12 cellular contexts compared by ENCODE assay signal in genomic region chr12:131112016-131112415, GRCh38.
DNase-seq lines count a peak whose midpoint lies in the region; ATAC-seq and TF ChIP-seq lines count a peak whose summit lies in the region.
"Had no signal": no experiment of that assay in that cellular context is flagged by ENCODE, and none has a peak within 500 bp of the region (broad histone marks: within the 10 kb centered on the region; RNA-seq: fewer than 3 reads in every experiment).

No MANE protein-coding gene starts in this region.

- CTCF ChIA-PET in WTC11 (lab: Charles Lee), result interaction anchor here (1.2 to 9.1 kb wide), 4 partner anchors 7 to 196 kb away, joined by 6 to 98 read pairs (median 14); no protein-coding TSS in a partner anchor

- peak overlapping the region; percentile 52 for H3K27ac Mint-ChIP-seq in activated T-helper 2 cell treated with anti-CD3 and anti-CD28 coated beads, Interferon-gamma antibody, Interleukin-2, Interleukin-4, amounts not matched to agents 10 μg/mL and 5 μg/mL and 100 μg/mL, durations not matched to agents 14 hours and 24 hours and 36 hours
- no peak overlapping the region for H3K27ac Mint-ChIP-seq in stimulated activated memory B cell treated with anti-CD40 and anti-IgM and Interleukin-4, amounts not matched to agents 10 μg/mL and 1 μg/mL and 100 μg/mL, for 72 hours
- H3K27ac Mint-ChIP-seq in nephron progenitor cell (no peak overlapping the region), WTC11 (no peak overlapping the region)

- H3K4me3 Mint-ChIP-seq in activated T-helper 2 cell treated with anti-CD3 and anti-CD28 coated beads, Interferon-gamma antibody, Interleukin-2, Interleukin-4, amounts not matched to agents 10 μg/mL and 5 μg/mL and 100 μg/mL, durations not matched to agents 14 hours and 24 hours and 36 hours (ENCODE audit: low read depth), result no peak overlapping the region
- no peak overlapping the region for H3K4me3 Mint-ChIP-seq in stimulated activated memory B cell treated with anti-CD40 and anti-IgM and Interleukin-4, amounts not matched to agents 10 μg/mL and 1 μg/mL and 100 μg/mL, for 72 hours
- H3K4me3 Mint-ChIP-seq in nephron progenitor cell (no peak overlapping the region), WTC11 (no peak overlapping the region)

- peaks cover 11% of the 10 kb centered on the region for H3K9me3 Mint-ChIP-seq in activated T-helper 2 cell treated with anti-CD3 and anti-CD28 coated beads, Interferon-gamma antibody, Interleukin-2, Interleukin-4, amounts not matched to agents 10 μg/mL and 5 μg/mL and 100 μg/mL, durations not matched to agents 14 hours and 24 hours and 36 hours
- H3K9me3 Mint-ChIP-seq in stimulated activated memory B cell treated with anti-CD40 and anti-IgM and Interleukin-4, amounts not matched to agents 10 μg/mL and 1 μg/mL and 100 μg/mL, for 72 hours, result peaks cover 6% of the 10 kb centered on the region
- peaks cover 9% of the 10 kb centered on the region for H3K9me3 Mint-ChIP-seq in nephron progenitor cell
- no peaks in the 10 kb centered on the region for H3K9me3 Mint-ChIP-seq in WTC11

- ATAC-seq in GM18870 (IDR thresholded peaks at IDR 0.05; ENCODE audit: unreplicated experiment), result peak; percentile 80
- peak; percentile 56 for ATAC-seq in HG03060 (IDR thresholded peaks at IDR 0.05; ENCODE audit: low read depth, unreplicated experiment)
- peak; percentile 54 for ATAC-seq in stimulated activated memory B cell treated with anti-CD40 and anti-IgM and Interleukin-4, amounts not matched to agents 10 μg/mL and 1 μg/mL and 100 μg/mL, for 72 hours
- no peak for ATAC-seq in WTC11
- ATAC-seq: HepG2 had no signal

- H3K4me1 Mint-ChIP-seq in activated T-helper 2 cell treated with anti-CD3 and anti-CD28 coated beads, Interferon-gamma antibody, Interleukin-2, Interleukin-4, amounts not matched to agents 10 μg/mL and 5 μg/mL and 100 μg/mL, durations not matched to agents 14 hours and 24 hours and 36 hours (ENCODE audit: low read depth), result peaks cover 6% of the 10 kb centered on the region
- no peaks in the 10 kb centered on the region for H3K4me1 Mint-ChIP-seq in stimulated activated memory B cell treated with anti-CD40 and anti-IgM and Interleukin-4, amounts not matched to agents 10 μg/mL and 1 μg/mL and 100 μg/mL, for 72 hours
- H3K4me1 Mint-ChIP-seq in nephron progenitor cell (peaks cover 53% of the 10 kb centered on the region), WTC11 (peaks cover 13% of the 10 kb centered on the region)

- intact Hi-C loops in activated T-helper 2 cell treated with anti-CD3 and anti-CD28 coated beads, Interferon-gamma antibody, Interleukin-2, Interleukin-4, amounts not matched to agents 10 μg/mL and 5 μg/mL and 100 μg/mL, durations not matched to agents 14 hours and 24 hours and 36 hours (cut with micrococcal nuclease), result no loop called here

- TF ChIP-seq CTCF in nephron progenitor cell (IDR thresholded peaks at IDR 0.05) (no peak), WTC11 (IDR thresholded peaks at IDR 0.05) (no peak)

- H3K36me3 Mint-ChIP-seq in activated T-helper 2 cell treated with anti-CD3 and anti-CD28 coated beads, Interferon-gamma antibody, Interleukin-2, Interleukin-4, amounts not matched to agents 10 μg/mL and 5 μg/mL and 100 μg/mL, durations not matched to agents 14 hours and 24 hours and 36 hours (ENCODE audit: low read depth), result no peaks in the 10 kb centered on the region
- no peaks in the 10 kb centered on the region for H3K36me3 Mint-ChIP-seq in stimulated activated memory B cell treated with anti-CD40 and anti-IgM and Interleukin-4, amounts not matched to agents 10 μg/mL and 1 μg/mL and 100 μg/mL, for 72 hours
- H3K36me3 Mint-ChIP-seq in nephron progenitor cell (ENCODE audit: low read depth), result no peaks in the 10 kb centered on the region
- H3K36me3 Mint-ChIP-seq in WTC11, result no peaks in the 10 kb centered on the region

- DNase-seq in activated T-helper 2 cell treated with anti-CD3 and anti-CD28 coated beads, Interferon-gamma antibody, Interleukin-2, Interleukin-4, amounts not matched to agents 10 μg/mL and 5 μg/mL and 100 μg/mL, durations not matched to agents 14 hours and 24 hours and 36 hours (ENCODE audit: low spot score), result no peak
- no peak for DNase-seq in nephron progenitor cell
- DNase-seq in GM19240 (ENCODE audit: insufficient read length, low spot score), result no peak
- DNase-seq in WTC11 (ENCODE audit: low spot score), result no peak
- DNase-seq: caudate nucleus, hypothalamus, NCI-H1436, transverse colon had no signal

- POLR2A ChIA-PET in WTC11 (lab: Charles Lee), result no interaction called here

- no peaks in the 10 kb centered on the region for H3K27me3 Mint-ChIP-seq in activated T-helper 2 cell treated with anti-CD3 and anti-CD28 coated beads, Interferon-gamma antibody, Interleukin-2, Interleukin-4, amounts not matched to agents 10 μg/mL and 5 μg/mL and 100 μg/mL, durations not matched to agents 14 hours and 24 hours and 36 hours (ENCODE audit: low read depth)
- H3K27me3 Mint-ChIP-seq in stimulated activated memory B cell treated with anti-CD40 and anti-IgM and Interleukin-4, amounts not matched to agents 10 μg/mL and 1 μg/mL and 100 μg/mL, for 72 hours, result peaks cover 63% of the 10 kb centered on the region
- peaks cover 27% of the 10 kb centered on the region for H3K27me3 Mint-ChIP-seq in nephron progenitor cell (ENCODE audit: low read depth, poor library complexity)
- H3K27me3 Mint-ChIP-seq in WTC11 (ENCODE audit: low read depth), result peaks cover 4% of the 10 kb centered on the region; the same call in 1 of the 2 replicates

TF ChIP-seq in WTC11, 78 proteins besides CTCF, POLR2A, EP300 and RAD21:
- TF ChIP-seq ZNF396 (CRISPR knock-in tag; IDR thresholded peaks at IDR 0.05; ENCODE audit: borderline replicate concordance) (no peak), SOX15 (CRISPR knock-in tag; IDR thresholded peaks at IDR 0.05) (no peak), NFYB (CRISPR knock-in tag; conservative IDR thresholded peaks at IDR 0.05; ENCODE audit: low read depth) (no peak), CREM (CRISPR knock-in tag; IDR thresholded peaks at IDR 0.05) (no peak), CREB1 (CRISPR knock-in tag; IDR thresholded peaks at IDR 0.05) (no peak), NFE2L1 (CRISPR knock-in tag; IDR thresholded peaks at IDR 0.05) (no peak), SP1 (CRISPR knock-in tag; conservative IDR thresholded peaks at IDR 0.05) (no peak), IRF2 (CRISPR knock-in tag; IDR thresholded peaks at IDR 0.05; ENCODE audit: borderline replicate concordance, low read depth) (no peak), HMGA2 (CRISPR knock-in tag; IDR thresholded peaks at IDR 0.05) (no peak), TEAD4 (CRISPR knock-in tag; IDR thresholded peaks at IDR 0.05) (no peak), SMAD4 (CRISPR knock-in tag; IDR thresholded peaks at IDR 0.05) (no peak), ZNF425 (CRISPR knock-in tag; conservative IDR thresholded peaks at IDR 0.05) (no peak), GTF2I (CRISPR knock-in tag; conservative IDR thresholded peaks at IDR 0.05) (no peak), ZNF671 (CRISPR knock-in tag; IDR thresholded peaks at IDR 0.05) (no peak), TCF7 (CRISPR knock-in tag; IDR thresholded peaks at IDR 0.05; ENCODE audit: low read depth) (no peak), ATF2 (CRISPR knock-in tag; IDR thresholded peaks at IDR 0.05; ENCODE audit: borderline replicate concordance, low read depth) (no peak)
- TF ChIP-seq, protein P1, sequence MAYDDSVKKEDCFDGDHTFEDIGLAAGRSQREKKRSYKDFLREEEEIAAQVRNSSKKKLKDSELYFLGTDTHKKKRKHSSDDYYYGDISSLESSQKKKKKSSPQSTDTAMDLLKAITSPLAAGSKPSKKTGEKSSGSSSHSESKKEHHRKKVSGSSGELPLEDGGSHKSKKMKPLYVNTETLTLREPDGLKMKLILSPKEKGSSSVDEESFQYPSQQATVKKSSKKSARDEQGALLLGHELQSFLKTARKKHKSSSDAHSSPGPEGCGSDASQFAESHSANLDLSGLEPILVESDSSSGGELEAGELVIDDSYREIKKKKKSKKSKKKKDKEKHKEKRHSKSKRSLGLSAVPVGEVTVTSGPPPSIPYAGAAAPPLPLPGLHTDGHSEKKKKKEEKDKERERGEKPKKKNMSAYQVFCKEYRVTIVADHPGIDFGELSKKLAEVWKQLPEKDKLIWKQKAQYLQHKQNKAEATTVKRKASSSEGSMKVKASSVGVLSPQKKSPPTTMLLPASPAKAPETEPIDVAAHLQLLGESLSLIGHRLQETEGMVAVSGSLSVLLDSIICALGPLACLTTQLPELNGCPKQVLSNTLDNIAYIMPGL (CRISPR knock-in tag; IDR thresholded peaks at IDR 0.05), result no peak
TF ChIP-seq in WTC11: peak in this region for 0.
